Comparison of ENCODE assay signal across 8 cellular contexts in the genomic region with DNA sequence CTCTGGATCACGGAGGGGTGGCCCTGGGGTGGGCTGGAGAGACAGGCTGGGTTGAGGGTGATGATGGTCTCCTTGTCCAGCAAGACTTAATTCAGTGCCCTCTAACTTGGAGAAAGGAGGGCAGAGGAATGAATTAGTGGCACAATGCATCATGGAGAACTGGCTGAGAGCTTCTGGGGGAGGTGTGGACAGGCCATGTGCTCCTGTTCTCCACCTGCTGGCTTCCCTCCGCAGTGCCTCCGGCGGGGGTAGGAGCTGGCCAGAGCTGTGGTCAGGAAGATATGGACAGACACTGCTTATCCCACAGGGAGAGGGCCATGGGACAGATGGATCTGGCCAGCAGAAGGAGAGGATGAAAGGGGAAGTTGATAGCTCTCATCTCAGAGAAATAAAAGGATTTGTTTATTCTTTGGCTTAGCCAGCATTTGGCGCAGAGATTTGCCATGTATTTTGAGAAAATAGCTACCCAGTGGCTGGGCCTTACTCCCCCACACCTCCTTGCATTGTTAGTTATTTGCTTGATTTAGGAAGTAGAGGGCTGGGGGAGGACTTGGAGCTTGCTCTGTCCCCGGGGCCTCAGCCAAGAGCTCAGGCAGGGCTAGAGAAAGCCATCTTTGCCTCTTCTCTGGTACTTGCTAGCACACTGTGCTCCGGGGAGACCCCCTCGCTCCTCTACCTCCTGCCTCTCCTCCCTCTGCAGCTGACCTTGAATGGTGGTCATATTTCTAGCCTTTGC.
DNase-seq lines count a peak whose midpoint lies in the region; ATAC-seq and TF ChIP-seq lines count a peak whose summit lies in the region.

No MANE protein-coding gene starts in this region.

- H3K27me3 ChIP-seq in tibial nerve (no peaks in the 10 kb centered on the region), MG63 (peaks cover 2% of the 10 kb centered on the region; the same call in 1 of the 2 replicates), tibial artery (peaks cover 0 to 10% of the 10 kb centered on the region in 2 donors)

- intact Hi-C loops in tibial artery (cut with DNase I; ENCODE audit: low total_unique reads), result no loop called here

- H3K27ac ChIP-seq in angular gyrus (ENCODE audit: low read depth, low read length) (peak overlapping the region; percentile 90), tibial nerve (peak overlapping the region in 3 of 4 donors; percentile 3 to 65 (median 50)), tibial artery (no peak overlapping the region)

- peak overlapping the region; percentile 24; the same call in 1 of the 2 replicates for H3K4me3 ChIP-seq in HFF-Myc (replicated peaks; ENCODE audit: low read depth, low read length)
- peak overlapping the region in 1 of 4 donors; percentile 48 for H3K4me3 ChIP-seq in tibial nerve
- no peak overlapping the region for H3K4me3 ChIP-seq in MG63
- H3K4me3 ChIP-seq in tibial artery, result no peak overlapping the region

- no peaks in the 10 kb centered on the region for H3K36me3 ChIP-seq in tibial nerve
- no peaks in the 10 kb centered on the region for H3K36me3 ChIP-seq in MG63
- H3K36me3 ChIP-seq in tibial artery, result no peaks in the 10 kb centered on the region

- no peak overlapping the region for H3K4me3 Mint-ChIP-seq in stimulated activated memory B cell treated with anti-CD40 and anti-IgM and Interleukin-4, amounts not matched to agents 10 μg/mL and 1 μg/mL and 100 μg/mL, for 72 hours

- peaks cover 16% of the 10 kb centered on the region for H3K4me1 Mint-ChIP-seq in stimulated activated memory B cell treated with anti-CD40 and anti-IgM and Interleukin-4, amounts not matched to agents 10 μg/mL and 1 μg/mL and 100 μg/mL, for 72 hours

- no peak for TF ChIP-seq POLR2A in tibial nerve (IDR thresholded peaks at IDR 0.05)

- H3K9me3 ChIP-seq in tibial nerve, result no peaks in the 10 kb centered on the region
- no peaks in the 10 kb centered on the region for H3K9me3 ChIP-seq in MG63
- no peaks in the 10 kb centered on the region for H3K9me3 ChIP-seq in tibial artery

- ATAC-seq in stimulated activated memory B cell treated with anti-CD40 and anti-IgM and Interleukin-4, amounts not matched to agents 10 μg/mL and 1 μg/mL and 100 μg/mL, for 72 hours, result no peak

- H3K4me1 ChIP-seq in tibial nerve (peaks cover 0 to 26% (median 12%) of the 10 kb centered on the region in 4 donors), tibial artery (peaks cover 0 to 20% (median 10%) of the 10 kb centered on the region in 4 donors)

- H3K9me3 Mint-ChIP-seq in stimulated activated memory B cell treated with anti-CD40 and anti-IgM and Interleukin-4, amounts not matched to agents 10 μg/mL and 1 μg/mL and 100 μg/mL, for 72 hours, result no peaks in the 10 kb centered on the region

- H3K27ac Mint-ChIP-seq in stimulated activated memory B cell treated with anti-CD40 and anti-IgM and Interleukin-4, amounts not matched to agents 10 μg/mL and 1 μg/mL and 100 μg/mL, for 72 hours, result no peak overlapping the region

- no peaks in the 10 kb centered on the region for H3K36me3 Mint-ChIP-seq in stimulated activated memory B cell treated with anti-CD40 and anti-IgM and Interleukin-4, amounts not matched to agents 10 μg/mL and 1 μg/mL and 100 μg/mL, for 72 hours

- DNase-seq in AG08395 (ENCODE audit: low spot score), result peak; percentile 63
- no peak for DNase-seq in HFF-Myc (ENCODE audit: extremely low read depth, low read depth)
- peak; percentile 89 for DNase-seq in islet precursor cell
- DNase-seq in tibial nerve (ENCODE audit: low spot score in 2 of 2), result no peak
- DNase-seq in MG63, result no peak
- no peak for DNase-seq in tibial artery

- peaks cover 29% of the 10 kb centered on the region for H3K27me3 Mint-ChIP-seq in stimulated activated memory B cell treated with anti-CD40 and anti-IgM and Interleukin-4, amounts not matched to agents 10 μg/mL and 1 μg/mL and 100 μg/mL, for 72 hours

- TF ChIP-seq EP300 in tibial nerve (IDR thresholded peaks at IDR 0.05), result no peak

- TF ChIP-seq CTCF in HFF-Myc (IDR thresholded peaks at IDR 0.05; ENCODE audit: low read depth, low read length, missing control alignments) (peak; percentile 32), tibial nerve (IDR thresholded peaks at IDR 0.05) (no peak), tibial artery (IDR thresholded peaks at IDR 0.05) (no peak)

- WGBS in tibial nerve, 2 donors, result 55 to 61% methylated on average over 8 of the region's 8 CpGs

Comparison
In these comparisons a context has a peak if more than half of its experiments do, and no peak if none do; other contexts are left out.
1. DNase-seq: peak in AG08395 (single experiment) and islet precursor cell (single experiment); none in HFF-Myc (single experiment), tibial nerve (0 of 2), MG63 (single experiment) and tibial artery (0 of 2).
2. H3K27ac ChIP-seq: peak in angular gyrus (single experiment) and tibial nerve (3 of 4); none in tibial artery (0 of 2).